ENCODE assay signal across 1 cellular context in genomic region chr6:30828027-30828962, GRCh38.
A peak's percentile ranks its signal among the peaks of the same experiment; 100 is the strongest.
TF ChIP-seq lines count a peak whose summit lies in the region.

No MANE protein-coding gene starts in this region.

TF ChIP-seq in HepG2, 621 proteins besides CTCF, POLR2A, EP300 and RAD21 (continued from another document and continues in another):
- TF ChIP-seq ZNF124 (CRISPR knock-in tag; IDR thresholded peaks at IDR 0.05) = peak; percentile 76; the same call in 1 of the 2 replicates
- peak; percentile 68 for TF ChIP-seq SOX5 (CRISPR knock-in tag; IDR thresholded peaks at IDR 0.05; ENCODE audit: borderline replicate concordance)
- TF ChIP-seq ZNF207 (IDR thresholded peaks at IDR 0.05; ENCODE audit: borderline replicate concordance) = no peak
- peak; percentile 38; the same call in 1 of the 2 replicates for TF ChIP-seq ZBTB34 (CRISPR knock-in tag; IDR thresholded peaks at IDR 0.05)
- peak; percentile 35; the same call in 1 of the 2 replicates for TF ChIP-seq BCL6 (CRISPR knock-in tag; IDR thresholded peaks at IDR 0.05)
- peak; percentile 41; the same call in 1 of the 2 replicates for TF ChIP-seq ZSCAN21 (CRISPR knock-in tag; IDR thresholded peaks at IDR 0.05; ENCODE audit: borderline replicate concordance)
- peak; percentile 81 for TF ChIP-seq ZNF501 (CRISPR knock-in tag; IDR thresholded peaks at IDR 0.05)
- no peak; the same call in 1 of the 2 replicates for TF ChIP-seq ZNF574 (CRISPR knock-in tag; IDR thresholded peaks at IDR 0.05)
- TF ChIP-seq ISX (CRISPR knock-in tag; conservative IDR thresholded peaks at IDR 0.05) = no peak
- 0 out of 2 replicates have a peak, but pooled peaks have one; percentile 38 for TF ChIP-seq ZNF614 (CRISPR knock-in tag; IDR thresholded peaks at IDR 0.05; ENCODE audit: borderline replicate concordance)
- TF ChIP-seq ZNF317 (CRISPR knock-in tag; IDR thresholded peaks at IDR 0.05) = peak; percentile 61; the same call in 1 of the 2 replicates
- 0 out of 2 replicates have a peak, but pooled peaks have one; percentile 49 for TF ChIP-seq THAP9 (CRISPR knock-in tag; IDR thresholded peaks at IDR 0.05; ENCODE audit: borderline replicate concordance)
- peak; percentile 45 for TF ChIP-seq RXRA (CRISPR knock-in tag; IDR thresholded peaks at IDR 0.05)
- no peak for TF ChIP-seq ATAD3A (CRISPR knock-in tag; IDR thresholded peaks at IDR 0.05)
- TF ChIP-seq HOXA3 (CRISPR knock-in tag; IDR thresholded peaks at IDR 0.05) = peak; percentile 30; the same call in 1 of the 2 replicates
- TF ChIP-seq SNRNP70 (IDR thresholded peaks at IDR 0.05; ENCODE audit: low read depth, low read length) = no peak
- TF ChIP-seq ZNF775 (CRISPR knock-in tag; IDR thresholded peaks at IDR 0.05; ENCODE audit: borderline replicate concordance) = no peak
- TF ChIP-seq SMYD3 (CRISPR knock-in tag; IDR thresholded peaks at IDR 0.05) = peak; percentile 48; the same call in 1 of the 2 replicates
- TF ChIP-seq IRF2 (CRISPR knock-in tag; IDR thresholded peaks at IDR 0.05) = peak; percentile 83
- no peak for TF ChIP-seq CCAR2 (optimal IDR thresholded peaks at IDR 0.05; ENCODE audit: low read depth, low read length)
- TF ChIP-seq MAFG (CRISPR knock-in tag; IDR thresholded peaks at IDR 0.05) = no peak
- peak; percentile 76; the same call in 1 of the 2 replicates for TF ChIP-seq EEA1 (CRISPR knock-in tag; IDR thresholded peaks at IDR 0.05; ENCODE audit: borderline replicate concordance)
- TF ChIP-seq E2F2 (CRISPR knock-in tag; IDR thresholded peaks at IDR 0.05; ENCODE audit: borderline replicate concordance) = 0 out of 2 replicates have a peak, but pooled peaks have one; percentile 52
- peak; percentile 65 for TF ChIP-seq SPEN (CRISPR knock-in tag; IDR thresholded peaks at IDR 0.05; ENCODE audit: low read depth)
- peak; percentile 72; the same call in 1 of the 2 replicates for TF ChIP-seq STAT6 (CRISPR knock-in tag; IDR thresholded peaks at IDR 0.05; ENCODE audit: borderline replicate concordance)
- peak; percentile 99 for TF ChIP-seq SMC3 (IDR thresholded peaks at IDR 0.05; ENCODE audit: low read length)
- no peak for TF ChIP-seq HOXA7 (CRISPR knock-in tag; IDR thresholded peaks at IDR 0.05)
- peak; percentile 53; the same call in 1 of the 2 replicates for TF ChIP-seq SALL2 (CRISPR knock-in tag; IDR thresholded peaks at IDR 0.05)
- peak; percentile 47; the same call in 1 of the 2 replicates for TF ChIP-seq ZNF556 (CRISPR knock-in tag; IDR thresholded peaks at IDR 0.05; ENCODE audit: borderline replicate concordance)
- TF ChIP-seq YY1 (IDR thresholded peaks at IDR 0.05; ENCODE audit: insufficient read depth, insufficient replicate concordance, low read depth, low read length) = peak; percentile 54
- TF ChIP-seq SRY (CRISPR knock-in tag; IDR thresholded peaks at IDR 0.05) = no peak
- 0 out of 2 replicates have a peak, but pooled peaks have one; percentile 17 for TF ChIP-seq GABPB1 (CRISPR knock-in tag; IDR thresholded peaks at IDR 0.05)
- no peak for TF ChIP-seq CEBPB (IDR thresholded peaks at IDR 0.05; ENCODE audit: borderline replicate concordance, low read depth, low read length)
- peak; percentile 39; the same call in 1 of the 2 replicates for TF ChIP-seq UBTF (CRISPR knock-in tag; IDR thresholded peaks at IDR 0.05)
- no peak; the same call in 1 of the 2 replicates for TF ChIP-seq CEBPG (CRISPR knock-in tag; IDR thresholded peaks at IDR 0.05)
- 0 out of 2 replicates have a peak, but pooled peaks have one; percentile 39 for TF ChIP-seq ZBTB42 (CRISPR knock-in tag; IDR thresholded peaks at IDR 0.05)
- TF ChIP-seq SKI (IDR thresholded peaks at IDR 0.05; ENCODE audit: partially characterized antibody) = peak; percentile 19
- 0 out of 2 replicates have a peak, but pooled peaks have one; percentile 58 for TF ChIP-seq ERF (CRISPR knock-in tag; IDR thresholded peaks at IDR 0.05)
- peak; percentile 55; the same call in 1 of the 2 replicates for TF ChIP-seq PRDM15 (CRISPR knock-in tag; IDR thresholded peaks at IDR 0.05)
- TF ChIP-seq SSRP1 (CRISPR knock-in tag; IDR thresholded peaks at IDR 0.05) = peak; percentile 48; the same call in 1 of the 2 replicates
- TF ChIP-seq MED8 (CRISPR knock-in tag; IDR thresholded peaks at IDR 0.05; ENCODE audit: insufficient replicate concordance) = no peak
- peak; percentile 78 for TF ChIP-seq ZFX (CRISPR knock-in tag; IDR thresholded peaks at IDR 0.05; ENCODE audit: low read depth)
- no peak for TF ChIP-seq LCORL (IDR thresholded peaks at IDR 0.05)
- TF ChIP-seq LCORL (CRISPR knock-in tag; IDR thresholded peaks at IDR 0.05) = peak; percentile 62; the same call in 1 of the 2 replicates
- peak; percentile 41; the same call in 1 of the 2 replicates for TF ChIP-seq ZNF737 (CRISPR knock-in tag; IDR thresholded peaks at IDR 0.05; ENCODE audit: borderline replicate concordance)
- no peak for TF ChIP-seq PLRG1 (conservative IDR thresholded peaks at IDR 0.05)
- TF ChIP-seq CENPX (CRISPR knock-in tag; IDR thresholded peaks at IDR 0.05) = no peak
- TF ChIP-seq MAZ (IDR thresholded peaks at IDR 0.05; ENCODE audit: borderline replicate concordance, low read depth, low read length) = peak; percentile 51; the same call in 1 of the 2 replicates
- TF ChIP-seq MAZ (CRISPR knock-in tag; IDR thresholded peaks at IDR 0.05; ENCODE audit: low read depth) = peak; percentile 48; the same call in 1 of the 2 replicates
- no peak for TF ChIP-seq DNMT1 (CRISPR knock-in tag; IDR thresholded peaks at IDR 0.05)
- peak; percentile 54 for TF ChIP-seq ZFY (CRISPR knock-in tag; IDR thresholded peaks at IDR 0.05)
- TF ChIP-seq RELA (CRISPR knock-in tag; IDR thresholded peaks at IDR 0.05) = no peak
- TF ChIP-seq ZSCAN9 (CRISPR knock-in tag; IDR thresholded peaks at IDR 0.05; ENCODE audit: borderline replicate concordance) = 0 out of 2 replicates have a peak, but pooled peaks have one; percentile 38
